Comparison of ENCODE assay signal across 1 cellular context in genomic region chrX:18210470-18210869, GRCh38.
TF ChIP-seq lines count a peak whose summit lies in the region.

No MANE protein-coding gene starts in this region.

TF ChIP-seq in K562, 482 proteins besides CTCF, POLR2A, EP300 and RAD21 (continued from another document):
- no peak for TF ChIP-seq ETS1 (conservative IDR thresholded peaks at IDR 0.05; ENCODE audit: control insufficient read depth, low read depth, low read length)
- TF ChIP-seq ZHX1 (conservative IDR thresholded peaks at IDR 0.05; ENCODE audit: low read length) = no peak
- TF ChIP-seq GATA2 (CRISPR knock-in tag; IDR thresholded peaks at IDR 0.05) = no peak
- TF ChIP-seq MIER1 (IDR thresholded peaks at IDR 0.05; ENCODE audit: low read depth) = no peak
- TF ChIP-seq ZBTB12 (CRISPR knock-in tag; IDR thresholded peaks at IDR 0.05) = no peak
- TF ChIP-seq PHTF2 (CRISPR knock-in tag; IDR thresholded peaks at IDR 0.05) = no peak
- TF ChIP-seq VEZF1 (CRISPR knock-in tag; IDR thresholded peaks at IDR 0.05) = no peak
- TF ChIP-seq IRF2 (CRISPR knock-in tag; IDR thresholded peaks at IDR 0.05) = no peak
- TF ChIP-seq SPI1 (IDR thresholded peaks at IDR 0.05; ENCODE audit: borderline replicate concordance, low read depth, low read length) = no peak
- TF ChIP-seq ERF (CRISPR knock-in tag; IDR thresholded peaks at IDR 0.05) = no peak
- TF ChIP-seq POLR2B (IDR thresholded peaks at IDR 0.05; ENCODE audit: low read depth, partially characterized antibody) = no peak
